ENCODE assay signal across 13 cellular contexts in genomic region chr9:93580654-93581380, GRCh38. TPM values are rescaled to one million over a fixed set of nuclear protein-coding genes. Genes with fewer than 3 reads are reported as not detected.
A peak's percentile ranks its signal among the peaks of the same experiment; 100 is the strongest.
DNase-seq lines count a peak whose midpoint lies in the region; ATAC-seq and TF ChIP-seq lines count a peak whose summit lies in the region.
"Had no signal": no experiment of that assay in that cellular context is flagged by ENCODE, and none has a peak within 500 bp of the region (broad histone marks: within the 10 kb centered on the region; RNA-seq: fewer than 3 reads in every experiment).

No MANE protein-coding gene starts in this region.

- H2BK15ac ChIP-seq in mesendoderm (replicated peaks; ENCODE audit: low read depth) = no peak overlapping the region

- H3K9ac ChIP-seq in endocrine pancreas (ENCODE audit: control insufficient read depth, insufficient read depth, low read length) (peak overlapping the region; percentile 17), mesendoderm (ENCODE audit: low read length) (no peak overlapping the region)

- H3K27ac Mint-ChIP-seq in immature natural killer cell = peak overlapping the region in 3 of 6 donors; percentile 42 to 66 (median 62)
- H3K27ac Mint-ChIP-seq: activated T-helper 1 cell treated with anti-CD3 and anti-CD28 coated beads, Interleukin-12 subunit alpha, Interleukin-12 subunit beta, Interleukin-2, Interleukin-4 antibody, amounts not matched to agents 30 ng/mL and 10 ng/mL and 1 ng/mL, durations not matched to agents 14 hours and 24 hours and 36 hours had no signal

- WGBS in mesendoderm (ENCODE audit: extremely low coverage, insufficient coverage, low lambda C conversion rate) = no CpG with 5 or more reads among the region's 10 CpGs

- H3K79me2 ChIP-seq in mesendoderm (ENCODE audit: control insufficient read depth, insufficient read depth, low read length) = peaks cover 2% of the 10 kb centered on the region

- no peaks in the 10 kb centered on the region for H3K9me3 Mint-ChIP-seq in immature natural killer cell

- H3K27me3 Mint-ChIP-seq in immature natural killer cell (ENCODE audit: low read depth in 3 of 3) = peaks cover 0 to 1% (median 1%) of the 10 kb centered on the region in 3 donors

- H3K4me3 ChIP-seq in endocrine pancreas (ENCODE audit: control insufficient read depth, insufficient read depth, low read length) = no peak overlapping the region
- no peak overlapping the region for H3K4me3 ChIP-seq in mesendoderm (ENCODE audit: low read length)
- no peak overlapping the region for H3K4me3 ChIP-seq in thoracic aorta
- H3K4me3 ChIP-seq: SJCRH30 had no signal

- no peak overlapping the region for H3K4me3 Mint-ChIP-seq in immature natural killer cell
- H3K4me3 Mint-ChIP-seq: activated T-helper 1 cell treated with anti-CD3 and anti-CD28 coated beads, Interleukin-12 subunit alpha, Interleukin-12 subunit beta, Interleukin-2, Interleukin-4 antibody, amounts not matched to agents 30 ng/mL and 10 ng/mL and 1 ng/mL, durations not matched to agents 14 hours and 24 hours and 36 hours had no signal

- H3K56ac ChIP-seq in mesendoderm (ENCODE audit: low read length) = peak overlapping the region; percentile 10

- no peak overlapping the region for H3K18ac ChIP-seq in mesendoderm (ENCODE audit: low read length)

- peaks cover 0 to 6% (median 3%) of the 10 kb centered on the region in 3 donors for H3K36me3 Mint-ChIP-seq in immature natural killer cell

- no peak overlapping the region for H4K5ac ChIP-seq in mesendoderm (ENCODE audit: low read length)

- no peak overlapping the region for H3K4ac ChIP-seq in mesendoderm (ENCODE audit: low read depth, low read length)

- no peak for TF ChIP-seq CTCF in thoracic aorta (IDR thresholded peaks at IDR 0.05)

- H3K9me3 ChIP-seq in endocrine pancreas (ENCODE audit: control insufficient read depth, low read length) (no peaks in the 10 kb centered on the region), thoracic aorta (no peaks in the 10 kb centered on the region)

- H3K79me1 ChIP-seq in mesendoderm (ENCODE audit: low read length) = peaks cover 22% of the 10 kb centered on the region

- H3K4me1 ChIP-seq in endocrine pancreas (ENCODE audit: control insufficient read depth, insufficient read depth, low read length) = peaks cover 7% of the 10 kb centered on the region
- no peaks in the 10 kb centered on the region for H3K4me1 ChIP-seq in mesendoderm (ENCODE audit: control insufficient read depth, low read depth, low read length)
- peaks cover 22 to 53% of the 10 kb centered on the region in 2 donors for H3K4me1 ChIP-seq in thoracic aorta (ENCODE audit: control insufficient read depth in 1 of 2, low read depth in 2 of 2)
- H3K4me1 ChIP-seq: SJCRH30 had no signal

- DNase-seq in activated CD8-positive, alpha-beta memory T cell treated with anti-CD3 and anti-CD28 coated beads for 24 hours = peak; percentile 40
- DNase-seq in activated CD8-positive, alpha-beta memory T cell treated with anti-CD3 and anti-CD28 coated beads, Interleukin-2, amount 50 U/mL, for 4 hours = no peak
- DNase-seq in mesendoderm = no peak
- no peak for DNase-seq in thoracic aorta (ENCODE audit: low spot score)
- DNase-seq in GM19238 (ENCODE audit: insufficient read length, low spot score) = no peak
- DNase-seq in immature natural killer cell = no peak
- DNase-seq: HCEC 1CT, NCI-H1105, NCI-H774, SJCRH30 had no signal

- H3K27ac ChIP-seq in mesendoderm (ENCODE audit: low read depth, low read length) (no peak overlapping the region), thoracic aorta (peak overlapping the region; percentile 21 to 36)
- H3K27ac ChIP-seq: SJCRH30 had no signal

- H3K36me3 ChIP-seq in endocrine pancreas (ENCODE audit: control insufficient read depth, insufficient read depth, low read length) (no peaks in the 10 kb centered on the region), mesendoderm (ENCODE audit: control insufficient read depth, insufficient read depth, low read length) (no peaks in the 10 kb centered on the region), thoracic aorta (no peaks in the 10 kb centered on the region)
- H3K36me3 ChIP-seq: SJCRH30 had no signal

- H3K27me3 ChIP-seq in endocrine pancreas (ENCODE audit: control insufficient read depth, insufficient read depth, low read length) = no peaks in the 10 kb centered on the region
- no peaks in the 10 kb centered on the region for H3K27me3 ChIP-seq in mesendoderm (ENCODE audit: insufficient read depth, low read length, poor library complexity)
- H3K27me3 ChIP-seq in thoracic aorta (replicated peaks; ENCODE audit: insufficient read depth) = no peaks in the 10 kb centered on the region
- H3K27me3 ChIP-seq: SJCRH30 had no signal

- no peak for ATAC-seq in thoracic aorta (ENCODE audit: insufficient number of reproducible peaks, low FRiP score, low read depth)
- no peak for ATAC-seq in HG02970 (IDR thresholded peaks at IDR 0.05; ENCODE audit: low FRiP score, unreplicated experiment)

- H3K4me1 Mint-ChIP-seq in immature natural killer cell = peaks cover 36 to 46% of the 10 kb centered on the region in 2 donors

- no peak overlapping the region for H4K8ac ChIP-seq in mesendoderm (ENCODE audit: low read depth, low read length)

- no peak overlapping the region for H2BK120ac ChIP-seq in mesendoderm (ENCODE audit: low read depth, low read length)

- no peak overlapping the region for H3K23ac ChIP-seq in mesendoderm (ENCODE audit: low read length)

- no peak overlapping the region for H3K4me2 ChIP-seq in mesendoderm (ENCODE audit: low read length)

- H2BK5ac ChIP-seq in mesendoderm (ENCODE audit: low read length) = no peak overlapping the region

- no peak overlapping the region for H2AK5ac ChIP-seq in mesendoderm (ENCODE audit: low read length)

RNA-seq across cellular contexts. Expression of gene PHF2, which starts 4.4 kb away (rescaled TPM):
- polyA plus RNA-seq in mesendoderm (2013, experiment 1 of 2) = 6.5 TPM
- 7.1 TPM for polyA plus RNA-seq in mesendoderm (2013, experiment 2 of 2)
- 10 to 100 TPM; 29.9 to 36.6 TPM for total RNA-seq in thoracic aorta
- polyA plus RNA-seq in immature natural killer cell = 1 to 10 TPM in 1 of 3 donors, under 1 TPM in 2; 0.58 to 2.1 (median 0.80) TPM
